ENCODE assay signal across 1 cellular context in the genomic region with DNA sequence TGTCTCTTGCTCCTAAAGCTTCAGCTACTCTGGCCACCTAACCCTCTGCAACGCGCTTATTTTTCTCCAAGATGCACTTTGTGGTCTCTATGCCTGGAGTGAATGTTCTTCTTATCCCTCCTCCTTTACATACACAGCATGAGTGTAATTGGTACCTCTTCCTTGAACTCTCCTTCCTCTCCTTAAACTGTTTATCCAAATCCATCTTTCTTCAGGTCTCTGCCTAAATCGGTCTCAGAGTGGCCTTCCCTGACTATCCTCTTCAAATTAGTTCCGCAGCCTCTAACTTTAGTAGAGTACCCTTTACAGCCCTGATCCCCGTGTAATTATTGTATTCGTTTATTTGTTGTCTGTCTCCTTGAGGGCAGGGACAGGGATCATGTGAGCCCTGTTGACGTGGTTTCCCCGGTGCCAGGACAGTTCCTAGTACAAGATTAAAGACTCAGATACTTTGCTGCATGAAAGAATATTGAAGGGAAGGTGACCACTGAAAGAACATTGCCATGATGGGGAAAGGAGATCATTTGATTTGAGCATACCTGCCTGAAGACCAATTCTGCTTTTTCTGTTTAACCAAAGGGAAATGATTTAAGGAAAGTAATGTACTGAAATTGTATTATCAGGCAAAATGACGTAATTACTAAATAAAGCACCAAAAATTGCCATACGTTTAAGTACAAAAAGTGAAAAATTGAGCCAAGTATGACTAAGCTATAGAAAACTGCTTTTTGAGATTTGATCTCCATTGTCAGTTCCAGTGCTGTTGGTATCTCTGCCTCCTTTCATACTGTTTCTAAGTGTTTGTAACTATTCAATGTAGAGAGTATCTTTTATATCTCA.
TF ChIP-seq lines count a peak whose summit lies in the region.

No MANE protein-coding gene starts in this region.

TF ChIP-seq in K562, 482 proteins besides CTCF, POLR2A, EP300 and RAD21 (continues in another document):
- TF ChIP-seq ELF4 (CRISPR knock-in tag; IDR thresholded peaks at IDR 0.05) = no peak
- no peak for TF ChIP-seq HCFC1 (IDR thresholded peaks at IDR 0.05; ENCODE audit: low read depth, low read length)
- TF ChIP-seq, protein P1, sequence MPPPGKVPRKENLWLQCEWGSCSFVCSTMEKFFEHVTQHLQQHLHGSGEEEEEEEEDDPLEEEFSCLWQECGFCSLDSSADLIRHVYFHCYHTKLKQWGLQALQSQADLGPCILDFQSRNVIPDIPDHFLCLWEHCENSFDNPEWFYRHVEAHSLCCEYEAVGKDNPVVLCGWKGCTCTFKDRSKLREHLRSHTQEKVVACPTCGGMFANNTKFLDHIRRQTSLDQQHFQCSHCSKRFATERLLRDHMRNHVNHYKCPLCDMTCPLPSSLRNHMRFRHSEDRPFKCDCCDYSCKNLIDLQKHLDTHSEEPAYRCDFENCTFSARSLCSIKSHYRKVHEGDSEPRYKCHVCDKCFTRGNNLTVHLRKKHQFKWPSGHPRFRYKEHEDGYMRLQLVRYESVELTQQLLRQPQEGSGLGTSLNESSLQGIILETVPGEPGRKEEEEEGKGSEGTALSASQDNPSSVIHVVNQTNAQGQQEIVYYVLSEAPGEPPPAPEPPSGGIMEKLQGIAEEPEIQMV (tag; conservative IDR thresholded peaks at IDR 0.05; ENCODE audit: low read depth) = no peak
- TF ChIP-seq, protein P2, sequence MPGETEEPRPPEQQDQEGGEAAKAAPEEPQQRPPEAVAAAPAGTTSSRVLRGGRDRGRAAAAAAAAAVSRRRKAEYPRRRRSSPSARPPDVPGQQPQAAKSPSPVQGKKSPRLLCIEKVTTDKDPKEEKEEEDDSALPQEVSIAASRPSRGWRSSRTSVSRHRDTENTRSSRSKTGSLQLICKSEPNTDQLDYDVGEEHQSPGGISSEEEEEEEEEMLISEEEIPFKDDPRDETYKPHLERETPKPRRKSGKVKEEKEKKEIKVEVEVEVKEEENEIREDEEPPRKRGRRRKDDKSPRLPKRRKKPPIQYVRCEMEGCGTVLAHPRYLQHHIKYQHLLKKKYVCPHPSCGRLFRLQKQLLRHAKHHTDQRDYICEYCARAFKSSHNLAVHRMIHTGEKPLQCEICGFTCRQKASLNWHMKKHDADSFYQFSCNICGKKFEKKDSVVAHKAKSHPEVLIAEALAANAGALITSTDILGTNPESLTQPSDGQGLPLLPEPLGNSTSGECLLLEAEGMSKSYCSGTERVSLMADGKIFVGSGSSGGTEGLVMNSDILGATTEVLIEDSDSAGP (CRISPR knock-in tag; IDR thresholded peaks at IDR 0.05) = no peak
- no peak for TF ChIP-seq ZNF143 (CRISPR knock-in tag; IDR thresholded peaks at IDR 0.05)
- TF ChIP-seq, protein P3, sequence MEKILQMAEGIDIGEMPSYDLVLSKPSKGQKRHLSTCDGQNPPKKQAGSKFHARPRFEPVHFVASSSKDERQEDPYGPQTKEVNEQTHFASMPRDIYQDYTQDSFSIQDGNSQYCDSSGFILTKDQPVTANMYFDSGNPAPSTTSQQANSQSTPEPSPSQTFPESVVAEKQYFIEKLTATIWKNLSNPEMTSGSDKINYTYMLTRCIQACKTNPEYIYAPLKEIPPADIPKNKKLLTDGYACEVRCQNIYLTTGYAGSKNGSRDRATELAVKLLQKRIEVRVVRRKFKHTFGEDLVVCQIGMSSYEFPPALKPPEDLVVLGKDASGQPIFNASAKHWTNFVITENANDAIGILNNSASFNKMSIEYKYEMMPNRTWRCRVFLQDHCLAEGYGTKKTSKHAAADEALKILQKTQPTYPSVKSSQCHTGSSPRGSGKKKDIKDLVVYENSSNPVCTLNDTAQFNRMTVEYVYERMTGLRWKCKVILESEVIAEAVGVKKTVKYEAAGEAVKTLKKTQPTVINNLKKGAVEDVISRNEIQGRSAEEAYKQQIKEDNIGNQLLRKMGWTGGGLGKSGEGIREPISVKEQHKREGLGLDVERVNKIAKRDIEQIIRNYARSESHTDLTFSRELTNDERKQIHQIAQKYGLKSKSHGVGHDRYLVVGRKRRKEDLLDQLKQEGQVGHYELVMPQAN (IDR thresholded peaks at IDR 0.05; ENCODE audit: borderline replicate concordance) = no peak
- no peak for TF ChIP-seq GTF2F1 (IDR thresholded peaks at IDR 0.05; ENCODE audit: low read depth, low read length)
- no peak for TF ChIP-seq NR2C1 (IDR thresholded peaks at IDR 0.05)
- 0 out of 2 replicates have a peak, but pooled peaks have one; percentile 11 for TF ChIP-seq NR2C1 (tag; IDR thresholded peaks at IDR 0.05)
- TF ChIP-seq, protein P4, sequence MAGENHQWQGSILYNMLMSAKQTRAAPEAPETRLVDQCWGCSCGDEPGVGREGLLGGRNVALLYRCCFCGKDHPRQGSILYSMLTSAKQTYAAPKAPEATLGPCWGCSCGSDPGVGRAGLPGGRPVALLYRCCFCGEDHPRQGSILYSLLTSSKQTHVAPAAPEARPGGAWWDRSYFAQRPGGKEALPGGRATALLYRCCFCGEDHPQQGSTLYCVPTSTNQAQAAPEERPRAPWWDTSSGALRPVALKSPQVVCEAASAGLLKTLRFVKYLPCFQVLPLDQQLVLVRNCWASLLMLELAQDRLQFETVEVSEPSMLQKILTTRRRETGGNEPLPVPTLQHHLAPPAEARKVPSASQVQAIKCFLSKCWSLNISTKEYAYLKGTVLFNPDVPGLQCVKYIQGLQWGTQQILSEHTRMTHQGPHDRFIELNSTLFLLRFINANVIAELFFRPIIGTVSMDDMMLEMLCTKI (IDR thresholded peaks at IDR 0.05; ENCODE audit: partially characterized antibody) = no peak
- TF ChIP-seq ZNF644 (tag; IDR thresholded peaks at IDR 0.05; ENCODE audit: low read depth) = no peak
- TF ChIP-seq, protein P5, sequence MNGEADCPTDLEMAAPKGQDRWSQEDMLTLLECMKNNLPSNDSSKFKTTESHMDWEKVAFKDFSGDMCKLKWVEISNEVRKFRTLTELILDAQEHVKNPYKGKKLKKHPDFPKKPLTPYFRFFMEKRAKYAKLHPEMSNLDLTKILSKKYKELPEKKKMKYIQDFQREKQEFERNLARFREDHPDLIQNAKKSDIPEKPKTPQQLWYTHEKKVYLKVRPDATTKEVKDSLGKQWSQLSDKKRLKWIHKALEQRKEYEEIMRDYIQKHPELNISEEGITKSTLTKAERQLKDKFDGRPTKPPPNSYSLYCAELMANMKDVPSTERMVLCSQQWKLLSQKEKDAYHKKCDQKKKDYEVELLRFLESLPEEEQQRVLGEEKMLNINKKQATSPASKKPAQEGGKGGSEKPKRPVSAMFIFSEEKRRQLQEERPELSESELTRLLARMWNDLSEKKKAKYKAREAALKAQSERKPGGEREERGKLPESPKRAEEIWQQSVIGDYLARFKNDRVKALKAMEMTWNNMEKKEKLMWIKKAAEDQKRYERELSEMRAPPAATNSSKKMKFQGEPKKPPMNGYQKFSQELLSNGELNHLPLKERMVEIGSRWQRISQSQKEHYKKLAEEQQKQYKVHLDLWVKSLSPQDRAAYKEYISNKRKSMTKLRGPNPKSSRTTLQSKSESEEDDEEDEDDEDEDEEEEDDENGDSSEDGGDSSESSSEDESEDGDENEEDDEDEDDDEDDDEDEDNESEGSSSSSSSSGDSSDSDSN (IDR thresholded peaks at IDR 0.05; ENCODE audit: borderline replicate concordance in 1 of 2, low read depth in 2 of 2, low read length in 2 of 2) = 0 out of 4 replicates have a peak, but pooled peaks of 1 of the 2 experiments have one; percentile 25
- TF ChIP-seq COPS2 (conservative IDR thresholded peaks at IDR 0.05) = no peak
- TF ChIP-seq SP1 (CRISPR knock-in tag; IDR thresholded peaks at IDR 0.05) = no peak
- no peak for TF ChIP-seq ZNF695 (CRISPR knock-in tag; IDR thresholded peaks at IDR 0.05)
- TF ChIP-seq, protein P6, sequence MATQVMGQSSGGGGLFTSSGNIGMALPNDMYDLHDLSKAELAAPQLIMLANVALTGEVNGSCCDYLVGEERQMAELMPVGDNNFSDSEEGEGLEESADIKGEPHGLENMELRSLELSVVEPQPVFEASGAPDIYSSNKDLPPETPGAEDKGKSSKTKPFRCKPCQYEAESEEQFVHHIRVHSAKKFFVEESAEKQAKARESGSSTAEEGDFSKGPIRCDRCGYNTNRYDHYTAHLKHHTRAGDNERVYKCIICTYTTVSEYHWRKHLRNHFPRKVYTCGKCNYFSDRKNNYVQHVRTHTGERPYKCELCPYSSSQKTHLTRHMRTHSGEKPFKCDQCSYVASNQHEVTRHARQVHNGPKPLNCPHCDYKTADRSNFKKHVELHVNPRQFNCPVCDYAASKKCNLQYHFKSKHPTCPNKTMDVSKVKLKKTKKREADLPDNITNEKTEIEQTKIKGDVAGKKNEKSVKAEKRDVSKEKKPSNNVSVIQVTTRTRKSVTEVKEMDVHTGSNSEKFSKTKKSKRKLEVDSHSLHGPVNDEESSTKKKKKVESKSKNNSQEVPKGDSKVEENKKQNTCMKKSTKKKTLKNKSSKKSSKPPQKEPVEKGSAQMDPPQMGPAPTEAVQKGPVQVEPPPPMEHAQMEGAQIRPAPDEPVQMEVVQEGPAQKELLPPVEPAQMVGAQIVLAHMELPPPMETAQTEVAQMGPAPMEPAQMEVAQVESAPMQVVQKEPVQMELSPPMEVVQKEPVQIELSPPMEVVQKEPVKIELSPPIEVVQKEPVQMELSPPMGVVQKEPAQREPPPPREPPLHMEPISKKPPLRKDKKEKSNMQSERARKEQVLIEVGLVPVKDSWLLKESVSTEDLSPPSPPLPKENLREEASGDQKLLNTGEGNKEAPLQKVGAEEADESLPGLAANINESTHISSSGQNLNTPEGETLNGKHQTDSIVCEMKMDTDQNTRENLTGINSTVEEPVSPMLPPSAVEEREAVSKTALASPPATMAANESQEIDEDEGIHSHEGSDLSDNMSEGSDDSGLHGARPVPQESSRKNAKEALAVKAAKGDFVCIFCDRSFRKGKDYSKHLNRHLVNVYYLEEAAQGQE (CRISPR knock-in tag; IDR thresholded peaks at IDR 0.05; ENCODE audit: low read depth) = no peak
- TF ChIP-seq SREBF2 (CRISPR knock-in tag; IDR thresholded peaks at IDR 0.05) = no peak
- no peak for TF ChIP-seq MIER1 (IDR thresholded peaks at IDR 0.05; ENCODE audit: low read depth)
- TF ChIP-seq, protein P7, sequence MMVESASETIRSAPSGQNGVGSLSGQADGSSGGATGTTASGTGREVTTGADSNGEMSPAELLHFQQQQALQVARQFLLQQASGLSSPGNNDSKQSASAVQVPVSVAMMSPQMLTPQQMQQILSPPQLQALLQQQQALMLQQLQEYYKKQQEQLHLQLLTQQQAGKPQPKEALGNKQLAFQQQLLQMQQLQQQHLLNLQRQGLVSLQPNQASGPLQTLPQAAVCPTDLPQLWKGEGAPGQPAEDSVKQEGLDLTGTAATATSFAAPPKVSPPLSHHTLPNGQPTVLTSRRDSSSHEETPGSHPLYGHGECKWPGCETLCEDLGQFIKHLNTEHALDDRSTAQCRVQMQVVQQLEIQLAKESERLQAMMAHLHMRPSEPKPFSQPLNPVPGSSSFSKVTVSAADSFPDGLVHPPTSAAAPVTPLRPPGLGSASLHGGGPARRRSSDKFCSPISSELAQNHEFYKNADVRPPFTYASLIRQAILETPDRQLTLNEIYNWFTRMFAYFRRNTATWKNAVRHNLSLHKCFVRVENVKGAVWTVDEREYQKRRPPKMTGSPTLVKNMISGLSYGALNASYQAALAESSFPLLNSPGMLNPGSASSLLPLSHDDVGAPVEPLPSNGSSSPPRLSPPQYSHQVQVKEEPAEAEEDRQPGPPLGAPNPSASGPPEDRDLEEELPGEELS (CRISPR knock-in tag; IDR thresholded peaks at IDR 0.05; ENCODE audit: borderline replicate concordance) = no peak
- TF ChIP-seq BRCA1 (IDR thresholded peaks at IDR 0.05) = no peak
- no peak for TF ChIP-seq BRCA1 (CRISPR knock-in tag; IDR thresholded peaks at IDR 0.05)
- no peak for TF ChIP-seq SAP30 (IDR thresholded peaks at IDR 0.05; ENCODE audit: borderline replicate concordance, insufficient read depth, low read depth, low read length, poor library complexity, severe bottlenecking)
- peak; percentile 76; the same call in 1 of the 2 replicates for TF ChIP-seq ATF7 (IDR thresholded peaks at IDR 0.05)
- peak; percentile 67; the same call in 1 of the 2 replicates for TF ChIP-seq FOXJ2 (tag; IDR thresholded peaks at IDR 0.05)
- no peak for TF ChIP-seq KLF6 (CRISPR knock-in tag; IDR thresholded peaks at IDR 0.05; ENCODE audit: borderline replicate concordance)
